8 cellular contexts compared by ENCODE assay signal in genomic region chr4:107862658-107863057, GRCh38. TPM values are rescaled to one million over a fixed set of nuclear protein-coding genes. Genes with fewer than 3 reads are reported as not detected.
DNase-seq lines count a peak whose midpoint lies in the region; ATAC-seq and TF ChIP-seq lines count a peak whose summit lies in the region.

No MANE protein-coding gene starts in this region.

- H3K79me1 ChIP-seq in neuronal stem cell (ENCODE audit: low read depth, low read length) = no peaks in the 10 kb centered on the region

- H3K9me3 ChIP-seq in right lobe of liver (no peaks in the 10 kb centered on the region), neuronal stem cell (replicated peaks in 1 of 2; ENCODE audit: control insufficient read depth in 2 of 2, insufficient read depth in 1 of 2, low read depth in 1 of 2, low read length in 2 of 2) (no peaks in the 10 kb centered on the region)

- H3K9me3 Mint-ChIP-seq in naive thymus-derived CD8-positive, alpha-beta T cell = no peaks in the 10 kb centered on the region

- no peak overlapping the region for H3K23ac ChIP-seq in neuronal stem cell (ENCODE audit: low read depth, low read length, poor library complexity)

- H3K27ac Mint-ChIP-seq in naive thymus-derived CD8-positive, alpha-beta T cell = no peak overlapping the region

- in situ Hi-C loops in astrocyte of the spinal cord (cut with HindIII; ENCODE audit: low sequenced_read_pairs) = no loop called here

- H3K4me3 ChIP-seq in astrocyte of the spinal cord (ENCODE audit: low read depth, low read length) (no peak overlapping the region), right lobe of liver (no peak overlapping the region), neuronal stem cell (ENCODE audit: low read length in 2 of 2) (no peak overlapping the region)

- H3K4ac ChIP-seq in neuronal stem cell (ENCODE audit: low read length) = no peak overlapping the region

- no peaks in the 10 kb centered on the region for H3K36me3 ChIP-seq in right lobe of liver
- H3K36me3 ChIP-seq in neuronal stem cell (replicated peaks in 1 of 2; ENCODE audit: control insufficient read depth in 2 of 2, insufficient read depth in 2 of 2, low read length in 2 of 2) = no peaks in the 10 kb centered on the region

- H2AK5ac ChIP-seq in neuronal stem cell (ENCODE audit: low read depth, low read length) = no peak overlapping the region

- H3K4me2 ChIP-seq in neuronal stem cell (ENCODE audit: insufficient read depth, low read length, poor library complexity, severe bottlenecking) = no peak overlapping the region

- H3K9ac ChIP-seq in neuronal stem cell (ENCODE audit: low read depth, low read length, poor library complexity) = no peak overlapping the region

- no peak overlapping the region for H4K91ac ChIP-seq in neuronal stem cell (ENCODE audit: low read depth, low read length, poor library complexity)

- no peak for TF ChIP-seq CTCF in astrocyte of the spinal cord (IDR thresholded peaks at IDR 0.05; ENCODE audit: low read depth, low read length)
- TF ChIP-seq CTCF in right lobe of liver (IDR thresholded peaks at IDR 0.05) = no peak

- H3K36me3 Mint-ChIP-seq in naive thymus-derived CD8-positive, alpha-beta T cell = no peaks in the 10 kb centered on the region

- peaks cover 0 to 8% (median 0%) of the 10 kb centered on the region in 4 donors for H3K4me1 ChIP-seq in right lobe of liver
- H3K4me1 ChIP-seq in neuronal stem cell (ENCODE audit: control insufficient read depth in 2 of 2, insufficient read depth in 1 of 2, low read depth in 1 of 2, low read length in 2 of 2) = peaks cover 2 to 3% of the 10 kb centered on the region in 2 donors

- no peak for TF ChIP-seq POLR2A in right lobe of liver (IDR thresholded peaks at IDR 0.05)

- no peak overlapping the region for H2BK5ac ChIP-seq in neuronal stem cell (ENCODE audit: low read length)

- ATAC-seq in right lobe of liver = peak; percentile 50 to 91 (median 68)
- no peak for ATAC-seq in naive thymus-derived CD8-positive, alpha-beta T cell
- ATAC-seq in GM21529 (IDR thresholded peaks at IDR 0.05; ENCODE audit: unreplicated experiment) = no peak

- H3K18ac ChIP-seq in neuronal stem cell (ENCODE audit: low read length) = no peak overlapping the region

- H2BK15ac ChIP-seq in neuronal stem cell (ENCODE audit: low read length) = no peak overlapping the region

- DNase-seq in EH (ENCODE audit: low read depth) = peak; percentile 43
- peak; percentile 80 for DNase-seq in LHCN-M2 (ENCODE audit: low read depth)
- peak; percentile 68 for DNase-seq in astrocyte of the spinal cord (ENCODE audit: low read depth, low spot score)
- DNase-seq in right lobe of liver = peak in 1 of 3 donors; percentile 22
- DNase-seq in neuronal stem cell (ENCODE audit: low spot score) = no peak
- DNase-seq in naive thymus-derived CD8-positive, alpha-beta T cell = no peak
- DNase-seq in D341Med (ENCODE audit: low spot score) = no peak

- no peak overlapping the region for H3K14ac ChIP-seq in neuronal stem cell (ENCODE audit: low read length)

- no peak overlapping the region for H2BK120ac ChIP-seq in neuronal stem cell (ENCODE audit: low read depth, low read length)

- H2BK12ac ChIP-seq in neuronal stem cell (ENCODE audit: low read length) = no peak overlapping the region

- H2AFZ ChIP-seq in neuronal stem cell (ENCODE audit: low read length) = no peak overlapping the region

- H4K8ac ChIP-seq in neuronal stem cell (ENCODE audit: low read depth, low read length) = no peak overlapping the region

- no peak overlapping the region for H3K4me3 Mint-ChIP-seq in naive thymus-derived CD8-positive, alpha-beta T cell

- H3K27me3 Mint-ChIP-seq in naive thymus-derived CD8-positive, alpha-beta T cell = peaks cover 7 to 44% (median 17%) of the 10 kb centered on the region in 5 donors

- no peak overlapping the region for H3K27ac ChIP-seq in right lobe of liver
- H3K27ac ChIP-seq in neuronal stem cell (replicated peaks; ENCODE audit: low read length) = no peak overlapping the region

- WGBS in right lobe of liver (ENCODE audit: insufficient coverage, low coverage, low lambda C conversion rate, missing lambda C conversion rate) = 54% methylated on average over 5 of the region's 5 CpGs
- WGBS in neuronal stem cell (ENCODE audit: extremely low coverage in 2 of 2, insufficient read length in 2 of 2, insufficient replicate concordance in 1 of 2), 2 donors = no CpG with 5 or more reads among the region's 5 CpGs

- POLR2A ChIA-PET in naive thymus-derived CD8-positive, alpha-beta T cell (lab: Charles Lee) = no interaction called here

- no peaks in the 10 kb centered on the region for H3K4me1 Mint-ChIP-seq in naive thymus-derived CD8-positive, alpha-beta T cell

- H3K27me3 ChIP-seq in right lobe of liver = no peaks in the 10 kb centered on the region
- H3K27me3 ChIP-seq in neuronal stem cell (ENCODE audit: control insufficient read depth in 3 of 3, insufficient read depth in 3 of 3, low read depth in 1 of 3, low read length in 3 of 3) = no peaks in the 10 kb centered on the region

- intact Hi-C loops in right lobe of liver (cut with DNase I) = no loop called here

RNA-seq across cellular contexts. Expression of gene SGMS2, which starts 37.9 kb away (rescaled TPM):
- 80.2 and 98.9 TPM in 2 replicates for total RNA-seq in LHCN-M2 (2014; rRNA removed)
- polyA plus RNA-seq in LHCN-M2 (2012) = 9.1 TPM
- total RNA-seq in right lobe of liver = 10 to 100 TPM; 12.3 to 67.8 (median 29.3) TPM
- polyA plus RNA-seq in neuronal stem cell (2013, experiment 1 of 2) = 1.4 TPM
- polyA plus RNA-seq in neuronal stem cell (2013, experiment 2 of 2) = 1.3 TPM
- total RNA-seq in naive thymus-derived CD8-positive, alpha-beta T cell = not detected
- polyA plus RNA-seq in naive thymus-derived CD8-positive, alpha-beta T cell = under 1 TPM in 1 of 3 donors, not detected in 2; 0.05 TPM

Comparison
In these comparisons a context has a peak if more than half of its experiments do, and no peak if none do; other contexts are left out.
1. DNase-seq: peak in EH (single experiment), LHCN-M2 (single experiment) and astrocyte of the spinal cord (single experiment); none in neuronal stem cell (single experiment), naive thymus-derived CD8-positive, alpha-beta T cell (0 of 10) and D341Med (single experiment).
2. ATAC-seq: peak in right lobe of liver (4 of 4); none in naive thymus-derived CD8-positive, alpha-beta T cell (0 of 2) and GM21529 (single experiment).
3. RNA of gene SGMS2, which starts 37.9 kb away (total RNA-seq): 80.2 to 98.9 TPM in LHCN-M2 and 12.3 to 67.8 TPM in right lobe of liver; not detected in naive thymus-derived CD8-positive, alpha-beta T cell; every median in the first group is over 10 times any median in the second.